8 cellular contexts compared by ENCODE assay signal in the genomic region with DNA sequence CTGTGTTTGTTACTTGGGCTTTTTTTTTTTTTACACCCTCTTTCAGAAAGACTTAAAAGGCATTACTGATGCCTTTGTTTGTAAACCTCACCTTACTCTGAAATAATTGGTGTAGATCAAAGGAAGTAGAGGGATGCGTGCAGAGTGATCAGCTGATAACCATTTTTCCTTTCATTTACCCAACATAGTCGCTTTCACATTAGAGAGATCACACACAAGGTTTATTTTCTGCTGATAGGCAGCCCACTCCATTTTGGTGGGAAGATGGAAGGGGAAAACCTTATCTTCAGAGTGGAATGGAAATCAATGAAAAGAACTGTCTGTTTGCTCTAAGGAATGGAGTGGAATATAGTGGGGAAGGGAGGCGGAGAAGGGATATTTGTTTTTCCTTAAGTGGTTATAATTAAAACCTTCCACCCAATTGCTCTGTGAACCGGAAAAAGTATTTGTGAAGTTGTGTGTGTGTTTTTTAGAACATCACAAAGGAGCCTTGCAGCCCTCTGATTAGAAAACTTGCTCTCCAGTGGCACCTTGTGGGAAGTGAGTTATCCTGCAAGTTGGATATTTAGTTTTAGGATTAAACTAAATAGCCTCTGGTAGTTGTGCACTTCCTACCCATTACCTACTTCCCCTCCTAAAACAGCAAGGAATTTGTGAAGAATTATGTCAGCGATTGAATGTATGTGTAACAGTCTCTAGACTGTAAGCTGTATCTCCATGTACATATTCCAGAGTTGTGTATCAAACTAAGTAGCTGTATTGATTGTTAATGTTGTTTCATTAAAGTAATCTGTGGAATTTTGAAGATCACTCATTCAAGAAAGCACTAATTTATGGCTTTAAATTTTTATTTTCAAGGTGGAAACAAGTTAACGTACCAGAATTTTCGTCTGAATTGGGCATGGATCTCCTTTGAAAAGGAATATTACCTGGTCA.
A peak's percentile ranks its signal among the peaks of the same experiment; 100 is the strongest.
DNase-seq lines count a peak whose midpoint lies in the region; ATAC-seq and TF ChIP-seq lines count a peak whose summit lies in the region.

No MANE protein-coding gene starts in this region.

- 36% methylated on average over 7 of the region's 7 CpGs for WGBS in prostate gland

- intact Hi-C loops in prostate gland (cut with DNase I), result no loop called here

- H3K27me3 Mint-ChIP-seq in T-cell, result peaks cover 0 to 1% of the 10 kb centered on the region in 2 donors

- no peak overlapping the region for H3K9ac ChIP-seq in DND-41 (ENCODE audit: low read depth, low read length)

- H3K27me3 ChIP-seq in DND-41 (ENCODE audit: insufficient read depth, low read length, poor library complexity) (peaks cover 2% of the 10 kb centered on the region), prostate gland (replicated peaks; ENCODE audit: insufficient read depth) (no peaks in the 10 kb centered on the region)

- POLR2A ChIA-PET in T-cell (lab: Charles Lee), result no interaction called here

- H4K20me1 ChIP-seq in DND-41 (ENCODE audit: insufficient read depth, low read length), result no peaks in the 10 kb centered on the region

- H3K4me3 Mint-ChIP-seq in T-cell, result no peak overlapping the region

- no peaks in the 10 kb centered on the region for H3K9me3 ChIP-seq in DND-41 (ENCODE audit: insufficient read depth, low read length, severe bottlenecking)
- no peaks in the 10 kb centered on the region for H3K9me3 ChIP-seq in prostate gland

- CTCF ChIA-PET in T-cell (lab: Charles Lee), result interaction anchor here in 1 of 2 donors (0.6 kb wide), 2 partner anchors 1629 to 1686 kb away, joined by 3 to 4 read pairs; no protein-coding TSS in a partner anchor

- no peaks in the 10 kb centered on the region for H3K36me3 Mint-ChIP-seq in T-cell

- H3K4me3 ChIP-seq in DND-41 (ENCODE audit: low read depth in 1 of 2, low read length in 2 of 2) (no peak overlapping the region), fibroblast of the aortic adventitia (ENCODE audit: low read depth, low read length) (no peak overlapping the region), prostate gland (no peak overlapping the region)

- no peak overlapping the region for H3K27ac ChIP-seq in DND-41 (ENCODE audit: low read length)
- no peak overlapping the region for H3K27ac ChIP-seq in prostate gland

- no peaks in the 10 kb centered on the region for H3K36me3 ChIP-seq in DND-41 (ENCODE audit: insufficient read depth, low read length)
- H3K36me3 ChIP-seq in prostate gland, result no peaks in the 10 kb centered on the region

- TF ChIP-seq POLR2A in prostate gland (IDR thresholded peaks at IDR 0.05), result no peak

- H3K4me1 ChIP-seq in DND-41 (ENCODE audit: insufficient read depth, low read length), result no peaks in the 10 kb centered on the region
- no peaks in the 10 kb centered on the region for H3K4me1 ChIP-seq in prostate gland (replicated peaks)

- ATAC-seq in DND-41 (ENCODE audit: insufficient read depth, low read depth), result peak; percentile 53; the same call in 1 of the 3 replicates
- ATAC-seq in HG02798 (IDR thresholded peaks at IDR 0.05; ENCODE audit: poor library complexity, unreplicated experiment), result peak; percentile 42
- no peak for ATAC-seq in T-cell (replicated peaks in 1 of 4)

- H3K9me3 Mint-ChIP-seq in T-cell, result no peaks in the 10 kb centered on the region

- DNase-seq in DND-41 (peak; percentile 4), RPMI7951 (ENCODE audit: low read depth) (peak; percentile 6), fibroblast of the aortic adventitia (ENCODE audit: low read depth) (peak; percentile 47), prostate gland (ENCODE audit: low spot score) (no peak), T-cell (no peak), activated gamma-delta T cell treated with Interleukin-2 at 50 U/mL for 16 hours (no peak)
- DNase-seq in activated effector memory CD4-positive, alpha-beta T cell treated with Interleukin-2 at 50 U/mL for 16 hours, result no peak

- no peak overlapping the region for H3K4me2 ChIP-seq in DND-41 (ENCODE audit: insufficient read depth, low read length)

- TF ChIP-seq CTCF in DND-41 (IDR thresholded peaks at IDR 0.05; ENCODE audit: borderline replicate concordance, extremely low read depth, low read length, poor library complexity, severe bottlenecking), result peak; percentile 56
- TF ChIP-seq CTCF in fibroblast of the aortic adventitia (IDR thresholded peaks at IDR 0.05; ENCODE audit: insufficient read depth, low read length), result peak; percentile 69
- peak in 3 of 4 experiments; percentile 36 to 48 (median 37) for TF ChIP-seq CTCF in prostate gland (IDR thresholded peaks at IDR 0.05)

- H2AFZ ChIP-seq in DND-41 (ENCODE audit: low read depth, low read length), result no peak overlapping the region

- no peaks in the 10 kb centered on the region for H3K79me2 ChIP-seq in DND-41 (ENCODE audit: insufficient read depth, low read length)

- H3K4me1 Mint-ChIP-seq in T-cell, result no peaks in the 10 kb centered on the region

- H3K27ac Mint-ChIP-seq in T-cell, result no peak overlapping the region

Comparison
In these comparisons a context has a peak if more than half of its experiments do, and no peak if none do; other contexts are left out.
1. ATAC-seq: peak in DND-41 (single experiment) and HG02798 (single experiment); none in T-cell (0 of 4).
2. DNase-seq: peak in DND-41 (single experiment), RPMI7951 (single experiment) and fibroblast of the aortic adventitia (single experiment); none in prostate gland (single experiment), T-cell (0 of 34), activated gamma-delta T cell treated with Interleukin-2 at 50 U/mL for 16 hours (single experiment) and activated effector memory CD4-positive, alpha-beta T cell treated with Interleukin-2 at 50 U/mL for 16 hours (single experiment).
3. Peak in every context shown above with its lines, with median percentiles within 50 percentile points of each other: CTCF ChIP-seq.